Comparison of ENCODE assay signal across 20 cellular contexts in genomic region chr7:128036226-128036940, GRCh38. TPM values are rescaled to one million over a fixed set of nuclear protein-coding genes. Genes with fewer than 3 reads are reported as not detected.
A peak's percentile ranks its signal among the peaks of the same experiment; 100 is the strongest.
DNase-seq lines count a peak whose midpoint lies in the region; ATAC-seq and TF ChIP-seq lines count a peak whose summit lies in the region.
"Had no signal": no experiment of that assay in that cellular context is flagged by ENCODE, and none has a peak within 500 bp of the region (broad histone marks: within the 10 kb centered on the region; RNA-seq: fewer than 3 reads in every experiment).

No MANE protein-coding gene starts in this region.

- CTCF ChIA-PET in mammary epithelial cell (lab: Charles Lee; ENCODE audit: low non-redundant PET): no interaction called here

- intact Hi-C loops in mammary epithelial cell (cut with micrococcal nuclease): loop anchor here (5.0 kb wide), 1 partner anchor 171 kb away; no protein-coding TSS in a partner anchor

- no peak overlapping the region for H3K4me3 ChIP-seq in mammary epithelial cell (replicated peaks in 1 of 3; ENCODE audit: insufficient read depth in 1 of 3, low read depth in 2 of 3, low read length in 3 of 3)
- H3K4me3 ChIP-seq: GM23338, left ventricle myocardium inferior had no signal

- dilution Hi-C loops in mammary epithelial cell (cut with HindIII; ENCODE audit: low sequenced_read_pairs): no loop called here

- peak; percentile 66 for DNase-seq in GM13977 (ENCODE audit: low spot score)
- no peak for DNase-seq in activated naive CD4-positive, alpha-beta T cell (lab: John Stamatoyannopoulos, UW)
- no peak for DNase-seq in mammary epithelial cell
- no peak for DNase-seq in activated naive CD8-positive, alpha-beta T cell treated with anti-CD3 and anti-CD28 coated beads, Interleukin-2, amount 50 U/mL, for 24 hours
- no peak for DNase-seq in ACHN
- DNase-seq: aorta; left ventricle myocardium inferior; NCI-H2107; stimulated activated CD4-positive, alpha-beta T cell treated with anti-CD3 and anti-CD28 coated beads, Interleukin-4, amount 100 ng/mL, for 1 hour; T1000 had no signal

- no peaks in the 10 kb centered on the region for H3K9me3 Mint-ChIP-seq in activated naive CD8-positive, alpha-beta T cell treated with anti-CD3 and anti-CD28 coated beads, Interleukin-2, amount 50 U/mL, for 24 hours
- H3K9me3 Mint-ChIP-seq: activated T-helper 1 cell treated with anti-CD3 and anti-CD28 coated beads, Interleukin-12 subunit alpha, Interleukin-12 subunit beta, Interleukin-2, Interleukin-4 antibody, amounts not matched to agents 30 ng/mL and 10 ng/mL and 1 ng/mL, durations not matched to agents 14 hours and 24 hours and 36 hours; dendritic cell treated with granulocyte-macrophage colony-stimulating factor and Interleukin-4, amounts not matched to agents 40 ng/mL and 50 ng/mL, for 4 days; GM23338; natural killer cell treated with Interleukin-12 subunit alpha and Interleukin-12 subunit beta and Interleukin-15 and Interleukin-18, amount 100 ng/mL, for 72 hours; stimulated activated effector memory CD8-positive, alpha-beta T cell treated with anti-CD3 and anti-CD28 coated beads, Interleukin-12 subunit alpha, Interleukin-12 subunit beta, amount 100 ng/mL, for 72 hours had no signal

- H3K27me3 Mint-ChIP-seq in activated naive CD8-positive, alpha-beta T cell treated with anti-CD3 and anti-CD28 coated beads, Interleukin-2, amount 50 U/mL, for 24 hours: peaks cover 1% of the 10 kb centered on the region
- H3K27me3 Mint-ChIP-seq: natural killer cell treated with Interleukin-12 subunit alpha and Interleukin-12 subunit beta and Interleukin-15 and Interleukin-18, amount 100 ng/mL, for 72 hours had no signal

- H2AFZ ChIP-seq in mammary epithelial cell (ENCODE audit: low read depth, low read length): no peak overlapping the region
- H2AFZ ChIP-seq: GM23338 had no signal

- no peak for TF ChIP-seq CTCF in GM13977 (IDR thresholded peaks at IDR 0.05; ENCODE audit: extremely low read depth, insufficient read depth, missing control alignments)
- no peak for TF ChIP-seq CTCF in mammary epithelial cell (conservative IDR thresholded peaks at IDR 0.05 in 1 of 2, IDR thresholded peaks at IDR 0.05 in 1 of 2; ENCODE audit: extremely low read depth in 1 of 2, insufficient read depth in 1 of 2, low read depth in 1 of 2, low read length in 2 of 2)

- no peak overlapping the region for H3K4me3 Mint-ChIP-seq in activated naive CD8-positive, alpha-beta T cell treated with anti-CD3 and anti-CD28 coated beads, Interleukin-2, amount 50 U/mL, for 24 hours
- H3K4me3 Mint-ChIP-seq: activated T-helper 1 cell treated with anti-CD3 and anti-CD28 coated beads, Interleukin-12 subunit alpha, Interleukin-12 subunit beta, Interleukin-2, Interleukin-4 antibody, amounts not matched to agents 30 ng/mL and 10 ng/mL and 1 ng/mL, durations not matched to agents 14 hours and 24 hours and 36 hours; dendritic cell treated with granulocyte-macrophage colony-stimulating factor and Interleukin-4, amounts not matched to agents 40 ng/mL and 50 ng/mL, for 4 days; GM23338; natural killer cell treated with Interleukin-12 subunit alpha and Interleukin-12 subunit beta and Interleukin-15 and Interleukin-18, amount 100 ng/mL, for 72 hours; stimulated activated effector memory CD8-positive, alpha-beta T cell treated with anti-CD3 and anti-CD28 coated beads, Interleukin-12 subunit alpha, Interleukin-12 subunit beta, amount 100 ng/mL, for 72 hours had no signal

- BruUV-seq in mammary epithelial cell (replicated peaks; lab: Mats Ljungman, UMichigan): no TSS peak

- WGBS in mammary epithelial cell (ENCODE audit: low coverage, missing lambda C conversion rate): 87% methylated on average over 4 of the region's 4 CpGs

- H3K36me3 Mint-ChIP-seq in activated naive CD8-positive, alpha-beta T cell treated with anti-CD3 and anti-CD28 coated beads, Interleukin-2, amount 50 U/mL, for 24 hours (ENCODE audit: low read depth): no peaks in the 10 kb centered on the region
- H3K36me3 Mint-ChIP-seq: natural killer cell treated with Interleukin-12 subunit alpha and Interleukin-12 subunit beta and Interleukin-15 and Interleukin-18, amount 100 ng/mL, for 72 hours had no signal

- H3K79me2 ChIP-seq in mammary epithelial cell (ENCODE audit: insufficient read depth, low read length): peaks cover 6% of the 10 kb centered on the region

- no peak overlapping the region for H3K27ac Mint-ChIP-seq in activated naive CD8-positive, alpha-beta T cell treated with anti-CD3 and anti-CD28 coated beads, Interleukin-2, amount 50 U/mL, for 24 hours
- H3K27ac Mint-ChIP-seq: activated T-helper 1 cell treated with anti-CD3 and anti-CD28 coated beads, Interleukin-12 subunit alpha, Interleukin-12 subunit beta, Interleukin-2, Interleukin-4 antibody, amounts not matched to agents 30 ng/mL and 10 ng/mL and 1 ng/mL, durations not matched to agents 14 hours and 24 hours and 36 hours; dendritic cell treated with granulocyte-macrophage colony-stimulating factor and Interleukin-4, amounts not matched to agents 40 ng/mL and 50 ng/mL, for 4 days; GM23338; stimulated activated effector memory CD8-positive, alpha-beta T cell treated with anti-CD3 and anti-CD28 coated beads, Interleukin-12 subunit alpha, Interleukin-12 subunit beta, amount 100 ng/mL, for 72 hours had no signal

- H3K27ac ChIP-seq in mammary epithelial cell (ENCODE audit: insufficient read depth, low read depth, low read length): no peak overlapping the region
- H3K27ac ChIP-seq: left ventricle myocardium inferior had no signal

- no peaks in the 10 kb centered on the region for H3K36me3 ChIP-seq in mammary epithelial cell (ENCODE audit: insufficient read depth, low read length)
- H3K36me3 ChIP-seq: left ventricle myocardium inferior had no signal

- H3K27me3 ChIP-seq in mammary epithelial cell (ENCODE audit: insufficient read depth, low read length): no peaks in the 10 kb centered on the region

- no peak overlapping the region for H3K4me2 ChIP-seq in mammary epithelial cell (ENCODE audit: insufficient read depth, low read depth, low read length)
- H3K4me2 ChIP-seq: GM23338 had no signal

- H3K4me1 Mint-ChIP-seq in activated naive CD8-positive, alpha-beta T cell treated with anti-CD3 and anti-CD28 coated beads, Interleukin-2, amount 50 U/mL, for 24 hours: peaks cover 8% of the 10 kb centered on the region

- H3K9ac ChIP-seq in mammary epithelial cell (ENCODE audit: insufficient read depth, low read length): no peak overlapping the region

- peaks cover 15% of the 10 kb centered on the region for H3K4me1 ChIP-seq in mammary epithelial cell (ENCODE audit: insufficient read depth, low read length)
- H3K4me1 ChIP-seq: Caco-2 had no signal

- ATAC-seq in GM19397 (IDR thresholded peaks at IDR 0.05; ENCODE audit: unreplicated experiment) (peak; percentile 27), HG02623 (IDR thresholded peaks at IDR 0.05; ENCODE audit: unreplicated experiment) (peak; percentile 54), HG03565 (IDR thresholded peaks at IDR 0.05; ENCODE audit: unreplicated experiment) (peak; percentile 57)
- no peak for ATAC-seq in activated naive CD8-positive, alpha-beta T cell treated with anti-CD3 and anti-CD28 coated beads, Interleukin-2, amount 50 U/mL, for 24 hours
- ATAC-seq: natural killer cell treated with Interleukin-12 subunit alpha and Interleukin-12 subunit beta and Interleukin-15 and Interleukin-18, amount 100 ng/mL, for 72 hours; Right ventricle myocardium inferior; stimulated activated effector memory CD8-positive, alpha-beta T cell treated with anti-CD3 and anti-CD28 coated beads, Interleukin-12 subunit alpha, Interleukin-12 subunit beta, amount 100 ng/mL, for 72 hours had no signal

- in situ Hi-C loops in GM13977 (cut with MboI; ENCODE audit: low pct_unique_long_range_greater_than_20kb, low sequenced_read_pairs, unreplicated experiment) (loop anchor here (25.0 kb wide), 1 partner anchor 324 kb away; no protein-coding TSS in a partner anchor), mammary epithelial cell (cut with MboI; ENCODE audit: low sequenced_read_pairs in 2 of 2) (no loop called here), ACHN (cut with HindIII; ENCODE audit: low pct_ligation_motif_present, low pct_unique_long_range_greater_than_20kb, low sequenced_read_pairs) (no loop called here)

- H4K20me1 ChIP-seq in mammary epithelial cell (ENCODE audit: insufficient read depth, low read length): peaks cover 4% of the 10 kb centered on the region

- H3K9me3 ChIP-seq in mammary epithelial cell (replicated peaks; ENCODE audit: insufficient read depth, low read length): no peaks in the 10 kb centered on the region
- H3K9me3 ChIP-seq: Caco-2, left ventricle myocardium inferior had no signal

RNA-seq across cellular contexts. Expression of gene LRRC4, which starts 5.1 kb away (rescaled TPM):
- total RNA-seq in mammary epithelial cell: under 1 TPM; under 0.01 to 0.07 TPM
- 0.16 TPM for polyA plus RNA-seq in mammary epithelial cell
- not detected for polyA minus RNA-seq in mammary epithelial cell
- total RNA-seq: Caco-2 had no signal
